ENCODE assay signal across 17 cellular contexts in genomic region chr9:34996905-34997279, GRCh38. TPM values are rescaled to one million over a fixed set of nuclear protein-coding genes. Genes with fewer than 3 reads are reported as not detected.
A peak's percentile ranks its signal among the peaks of the same experiment; 100 is the strongest.
DNase-seq lines count a peak whose midpoint lies in the region; ATAC-seq and TF ChIP-seq lines count a peak whose summit lies in the region.
"Had no signal": no experiment of that assay in that cellular context is flagged by ENCODE, and none has a peak within 500 bp of the region (broad histone marks: within the 10 kb centered on the region; RNA-seq: fewer than 3 reads in every experiment).

No MANE protein-coding gene starts in this region.

- H3K27ac Mint-ChIP-seq in glutamatergic neuron (ENCODE audit: unreplicated experiment): peak overlapping the region; percentile 75
- H3K27ac Mint-ChIP-seq: T-helper 2 cell treated with Interferon-gamma antibody and Interleukin-4, amounts not matched to agents 5 μg/mL and 100 μg/mL, for 36 hours had no signal

- H3K4me1 ChIP-seq in Peyer's patch: peaks cover 0 to 34% (median 0%) of the 10 kb centered on the region in 4 donors
- peaks cover 58% of the 10 kb centered on the region for H3K4me1 ChIP-seq in psoas muscle
- H3K4me1 ChIP-seq in prostate gland (replicated peaks): no peaks in the 10 kb centered on the region

- no peak for TF ChIP-seq CTCF in GM10266 (IDR thresholded peaks at IDR 0.05; ENCODE audit: control insufficient read depth, insufficient read depth, low read depth, missing control alignments)
- TF ChIP-seq CTCF in Peyer's patch (IDR thresholded peaks at IDR 0.05): no peak
- TF ChIP-seq CTCF in glutamatergic neuron (IDR thresholded peaks at IDR 0.05; ENCODE audit: partially characterized antibody, unreplicated experiment): no peak
- no peak for TF ChIP-seq CTCF in psoas muscle (IDR thresholded peaks at IDR 0.05)
- no peak for TF ChIP-seq CTCF in prostate gland (IDR thresholded peaks at IDR 0.05)

- no peaks in the 10 kb centered on the region for H3K9me3 ChIP-seq in Peyer's patch
- H3K9me3 ChIP-seq in psoas muscle: no peaks in the 10 kb centered on the region
- H3K9me3 ChIP-seq in prostate gland: no peaks in the 10 kb centered on the region
- H3K9me3 ChIP-seq: body of pancreas, SJCRH30 had no signal

- intact Hi-C loops in psoas muscle (cut with DNase I): no loop called here
- intact Hi-C loops in prostate gland (cut with DNase I): loop anchor here (10.0 kb wide), 1 partner anchor 488 kb away; no protein-coding TSS in a partner anchor

- peak; percentile 1 for DNase-seq in GM10266 (ENCODE audit: extremely low spot score)
- DNase-seq in Peyer's patch: peak in 2 of 3 donors; percentile 67 to 83
- no peak for DNase-seq in glutamatergic neuron
- DNase-seq in psoas muscle: no peak
- no peak for DNase-seq in inferior parietal cortex (ENCODE audit: extremely low spot score)
- no peak for DNase-seq in prostate gland (ENCODE audit: low spot score)
- no peak for DNase-seq in NCI-H1694 (lab: John Stamatoyannopoulos, UW)
- DNase-seq: activated naive CD4-positive, alpha-beta T cell; body of pancreas; hypothalamus; NCI-H2029 treated with DMSO at 0.1 percent for 48 hours; SJCRH30; stimulated activated CD4-positive, alpha-beta T cell treated with anti-CD3 and anti-CD28 coated beads, Interleukin-1b, Interleukin-23, amount 100 ng/mL, for 48 hours had no signal

- H3K27me3 ChIP-seq in Peyer's patch: no peaks in the 10 kb centered on the region
- H3K27me3 ChIP-seq in psoas muscle (ENCODE audit: insufficient read depth in 3 of 3, low read length in 2 of 3): no peaks in the 10 kb centered on the region
- H3K27me3 ChIP-seq in prostate gland (replicated peaks; ENCODE audit: insufficient read depth): no peaks in the 10 kb centered on the region
- H3K27me3 ChIP-seq: body of pancreas, SJCRH30 had no signal

- H3K4me3 ChIP-seq in Peyer's patch (no peak overlapping the region), psoas muscle (peak overlapping the region; percentile 80), prostate gland (no peak overlapping the region)
- H3K4me3 ChIP-seq: body of pancreas, GM12878, SJCRH30 had no signal

- peak overlapping the region; percentile 50 for H3K4me3 Mint-ChIP-seq in glutamatergic neuron (ENCODE audit: unreplicated experiment)
- H3K4me3 Mint-ChIP-seq: T-helper 2 cell treated with Interferon-gamma antibody and Interleukin-4, amounts not matched to agents 5 μg/mL and 100 μg/mL, for 36 hours had no signal

- peaks cover 30% of the 10 kb centered on the region for H3K4me1 Mint-ChIP-seq in glutamatergic neuron (ENCODE audit: low read depth, unreplicated experiment)

- H3K36me3 ChIP-seq in Peyer's patch: no peaks in the 10 kb centered on the region
- peaks cover 0 to 25% of the 10 kb centered on the region in 2 donors for H3K36me3 ChIP-seq in psoas muscle (ENCODE audit: insufficient read depth in 1 of 2, low read depth in 1 of 2)
- no peaks in the 10 kb centered on the region for H3K36me3 ChIP-seq in prostate gland

- peaks cover 16% of the 10 kb centered on the region for H3K27me3 Mint-ChIP-seq in glutamatergic neuron (ENCODE audit: unreplicated experiment)

- ATAC-seq in psoas muscle (no peak), HG03135 (IDR thresholded peaks at IDR 0.05; ENCODE audit: unreplicated experiment) (no peak)
- ATAC-seq: body of pancreas, GM12878 had no signal

- peak overlapping the region in 3 of 4 donors; percentile 26 to 87 (median 79) for H3K27ac ChIP-seq in Peyer's patch
- H3K27ac ChIP-seq in psoas muscle: no peak overlapping the region
- no peak overlapping the region for H3K27ac ChIP-seq in prostate gland
- H3K27ac ChIP-seq: body of pancreas, SJCRH30 had no signal

- H3K9me3 Mint-ChIP-seq in glutamatergic neuron (ENCODE audit: unreplicated experiment): peaks cover 8% of the 10 kb centered on the region
- H3K9me3 Mint-ChIP-seq: T-helper 2 cell treated with Interferon-gamma antibody and Interleukin-4, amounts not matched to agents 5 μg/mL and 100 μg/mL, for 36 hours had no signal

- peaks cover 11% of the 10 kb centered on the region for H3K36me3 Mint-ChIP-seq in glutamatergic neuron (ENCODE audit: unreplicated experiment)

- WGBS in psoas muscle, 3 donors: 53 to 69% (median 54%) methylated on average over 10 of the region's 10 CpGs
- WGBS in prostate gland: 80% methylated on average over 10 of the region's 10 CpGs

- peak in 1 of 2 donors; percentile 46 for TF ChIP-seq POLR2A in Peyer's patch (IDR thresholded peaks at IDR 0.05)
- TF ChIP-seq POLR2A in prostate gland (IDR thresholded peaks at IDR 0.05): no peak

RNA-seq across cellular contexts. Expression of gene DNAJB5, which starts 7.3 kb away (rescaled TPM):
- total RNA-seq in Peyer's patch (1 to 10 TPM; 2.6 to 7.6 (median 4.7) TPM), glutamatergic neuron (ENCODE audit: unreplicated experiment) (137 TPM), psoas muscle (100 to 1,000 TPM in 2 of 4 donors, 10 to 100 TPM in 2; 74.4 to 260 (median 152) TPM), prostate gland (10 to 100 TPM; 16.5 to 43.3 TPM)
- polyA plus RNA-seq in psoas muscle: 100 to 1,000 TPM in 2 of 3 donors, 10 to 100 TPM in 1; 44.2 to 148 (median 145) TPM

RNA-seq across cellular contexts. Expression of gene PHF24, which starts 38.8 kb away (rescaled TPM):
- total RNA-seq in Peyer's patch (under 1 TPM in 1 of 4 donors, not detected in 3; 0.76 TPM), glutamatergic neuron (ENCODE audit: unreplicated experiment) (3.1 TPM), psoas muscle (under 1 TPM in 2 of 4 donors, not detected in 2; 0.04 to 0.11 TPM), prostate gland (100 to 1,000 TPM in 1 of 2 donors, not detected in 1; 111 TPM)
- polyA plus RNA-seq in psoas muscle: under 1 TPM in 2 of 3 donors, not detected in 1; 0.03 to 0.04 TPM
- total RNA-seq: GM12878, NCI-H460, SJCRH30 had no signal

Comparison
In these comparisons a context has a peak if more than half of its experiments do, and no peak if none do; other contexts are left out.
1. DNase-seq: peak in GM10266 (single experiment) and Peyer's patch (2 of 3); none in glutamatergic neuron (single experiment), psoas muscle (0 of 2), inferior parietal cortex (single experiment), prostate gland (single experiment) and NCI-H1694 (single experiment).
2. H3K27ac ChIP-seq: peak in Peyer's patch (3 of 4); none in psoas muscle (single experiment) and prostate gland (0 of 2).